15 cellular contexts compared by ENCODE assay signal in genomic region chr20:44701116-44701865, GRCh38. TPM values are rescaled to one million over a fixed set of nuclear protein-coding genes. Genes with fewer than 3 reads are reported as not detected.
A peak's percentile ranks its signal among the peaks of the same experiment; 100 is the strongest.
DNase-seq lines count a peak whose midpoint lies in the region; ATAC-seq and TF ChIP-seq lines count a peak whose summit lies in the region.
"Had no signal": no experiment of that assay in that cellular context is flagged by ENCODE, and none has a peak within 500 bp of the region (broad histone marks: within the 10 kb centered on the region; RNA-seq: fewer than 3 reads in every experiment).

No MANE protein-coding gene starts in this region.

- no peak for TF ChIP-seq CTCF in nephron progenitor cell (IDR thresholded peaks at IDR 0.05)

- POLR2A ChIA-PET in activated CD4-positive, alpha-beta memory T cell treated with anti-CD3 and anti-CD28 coated beads for 36 hours (lab: Charles Lee) = interaction anchor here (0.6 kb wide), 1 partner anchor 287 kb away, joined by 3 read pairs; no protein-coding TSS in a partner anchor

- peaks cover 7% of the 10 kb centered on the region for H3K27me3 Mint-ChIP-seq in nephron progenitor cell (ENCODE audit: low read depth, poor library complexity)
- no peaks in the 10 kb centered on the region for H3K27me3 Mint-ChIP-seq in activated CD4-positive, alpha-beta memory T cell treated with anti-CD3 and anti-CD28 coated beads for 36 hours

- intact Hi-C loops in activated CD4-positive, alpha-beta memory T cell treated with anti-CD3 and anti-CD28 coated beads for 36 hours (cut with micrococcal nuclease) = no loop called here

- peaks cover 33% of the 10 kb centered on the region for H3K4me1 Mint-ChIP-seq in nephron progenitor cell
- H3K4me1 Mint-ChIP-seq in activated CD4-positive, alpha-beta memory T cell treated with anti-CD3 and anti-CD28 coated beads for 36 hours (ENCODE audit: low read depth) = no peaks in the 10 kb centered on the region
- H3K4me1 Mint-ChIP-seq: activated CD8-positive, alpha-beta memory T cell treated with anti-CD3 and anti-CD28 coated beads, Interleukin-2, amount 10 ng/mL, durations not matched to agents 7 days and 5 days had no signal

- ATAC-seq in HG03439 (IDR thresholded peaks at IDR 0.05; ENCODE audit: unreplicated experiment) = no peak
- ATAC-seq: activated CD8-positive, alpha-beta memory T cell treated with anti-CD3 and anti-CD28 coated beads, Interleukin-2, amount 10 ng/mL, durations not matched to agents 7 days and 5 days had no signal

- H3K27ac Mint-ChIP-seq in nephron progenitor cell = no peak overlapping the region
- H3K27ac Mint-ChIP-seq in activated CD4-positive, alpha-beta memory T cell treated with anti-CD3 and anti-CD28 coated beads for 36 hours = no peak overlapping the region
- H3K27ac Mint-ChIP-seq: activated CD8-positive, alpha-beta memory T cell treated with anti-CD3 and anti-CD28 coated beads, Interleukin-2, amount 10 ng/mL, durations not matched to agents 7 days and 5 days; T-helper 1 cell treated with Interleukin-12 subunit alpha and Interleukin-12 subunit beta and Interleukin-4 antibody, amounts not matched to agents 30 μg/mL and 1 μg/mL, for 36 hours had no signal

- DNase-seq in DMS153 treated with DMSO at 0.1 percent for 48 hours (lab: John Stamatoyannopoulos, UW; ENCODE audit: unreplicated experiment) = peak; percentile 18
- DNase-seq in NCI-H2171 (lab: John Stamatoyannopoulos, UW) = peak; percentile 19
- DNase-seq in nephron progenitor cell = peak; percentile 33
- DNase-seq in activated CD4-positive, alpha-beta memory T cell treated with anti-CD3 and anti-CD28 coated beads for 36 hours = no peak
- no peak for DNase-seq in HK-2 (ENCODE audit: unreplicated experiment)
- DNase-seq in HUDEP-2 (lab: John Stamatoyannopoulos, UW; ENCODE audit: unreplicated experiment in 76 of 76) = no peak
- DNase-seq: activated CD8-positive, alpha-beta memory T cell treated with anti-CD3 and anti-CD28 coated beads, Interleukin-2, amount 10 ng/mL, durations not matched to agents 7 days and 5 days; aorta; Calu3; NK-92 treated with Interleukin-12 subunit alpha and Interleukin-12 subunit beta, amount 100 ng/mL, for 24 hours had no signal

- no peaks in the 10 kb centered on the region for H3K9me3 Mint-ChIP-seq in nephron progenitor cell
- no peaks in the 10 kb centered on the region for H3K9me3 Mint-ChIP-seq in activated CD4-positive, alpha-beta memory T cell treated with anti-CD3 and anti-CD28 coated beads for 36 hours
- H3K9me3 Mint-ChIP-seq: T-helper 1 cell treated with Interleukin-12 subunit alpha and Interleukin-12 subunit beta and Interleukin-4 antibody, amounts not matched to agents 30 μg/mL and 1 μg/mL, for 36 hours had no signal

- CTCF ChIA-PET in activated CD4-positive, alpha-beta memory T cell treated with anti-CD3 and anti-CD28 coated beads for 36 hours (lab: Charles Lee) = interaction anchor here (1.1 kb wide), 1 partner anchor 16 kb away, joined by 3 read pairs; no protein-coding TSS in a partner anchor

- H3K27ac ChIP-seq in cingulate gyrus (ENCODE audit: low read depth, low read length) = peak overlapping the region; percentile 69

- H3K36me3 Mint-ChIP-seq in nephron progenitor cell (ENCODE audit: low read depth) = no peaks in the 10 kb centered on the region
- no peaks in the 10 kb centered on the region for H3K36me3 Mint-ChIP-seq in activated CD4-positive, alpha-beta memory T cell treated with anti-CD3 and anti-CD28 coated beads for 36 hours
- H3K36me3 Mint-ChIP-seq: activated CD8-positive, alpha-beta memory T cell treated with anti-CD3 and anti-CD28 coated beads, Interleukin-2, amount 10 ng/mL, durations not matched to agents 7 days and 5 days had no signal

- H3K4me3 Mint-ChIP-seq in nephron progenitor cell = no peak overlapping the region
- no peak overlapping the region for H3K4me3 Mint-ChIP-seq in activated CD4-positive, alpha-beta memory T cell treated with anti-CD3 and anti-CD28 coated beads for 36 hours
- H3K4me3 Mint-ChIP-seq: activated CD8-positive, alpha-beta memory T cell treated with anti-CD3 and anti-CD28 coated beads, Interleukin-2, amount 10 ng/mL, durations not matched to agents 7 days and 5 days; T-helper 1 cell treated with Interleukin-12 subunit alpha and Interleukin-12 subunit beta and Interleukin-4 antibody, amounts not matched to agents 30 μg/mL and 1 μg/mL, for 36 hours had no signal

RNA-seq across cellular contexts. Expression of gene CCN5, which starts 13.9 kb away (rescaled TPM):
- total RNA-seq in activated CD4-positive, alpha-beta memory T cell treated with anti-CD3 and anti-CD28 coated beads for 36 hours = not detected
- total RNA-seq: activated CD8-positive, alpha-beta memory T cell treated with anti-CD3 and anti-CD28 coated beads, Interleukin-2, amount 10 ng/mL, durations not matched to agents 7 days and 5 days; frontal cortex; LHCN-M2 had no signal

RNA-seq across cellular contexts. Expression of gene KCNK15, which starts 44.4 kb away (rescaled TPM):
- under 1 TPM; 0.71 to 0.77 TPM for total RNA-seq in activated CD4-positive, alpha-beta memory T cell treated with anti-CD3 and anti-CD28 coated beads for 36 hours
- total RNA-seq: activated CD8-positive, alpha-beta memory T cell treated with anti-CD3 and anti-CD28 coated beads, Interleukin-2, amount 10 ng/mL, durations not matched to agents 7 days and 5 days; frontal cortex; LHCN-M2 had no signal

RNA-seq across cellular contexts. Expression of gene ADA, which starts 49.8 kb away (rescaled TPM):
- total RNA-seq in activated CD4-positive, alpha-beta memory T cell treated with anti-CD3 and anti-CD28 coated beads for 36 hours = 10 to 100 TPM; 35.7 to 38.0 TPM

Comparison
In these comparisons a context has a peak if more than half of its experiments do, and no peak if none do; other contexts are left out.
1. DNase-seq: peak in DMS153 treated with DMSO at 0.1 percent for 48 hours (single experiment), NCI-H2171 (single experiment) and nephron progenitor cell (single experiment); none in activated CD4-positive, alpha-beta memory T cell treated with anti-CD3 and anti-CD28 coated beads for 36 hours (single experiment), HK-2 (single experiment) and HUDEP-2 (0 of 76).